1 cellular context compared by ENCODE assay signal in the genomic region with DNA sequence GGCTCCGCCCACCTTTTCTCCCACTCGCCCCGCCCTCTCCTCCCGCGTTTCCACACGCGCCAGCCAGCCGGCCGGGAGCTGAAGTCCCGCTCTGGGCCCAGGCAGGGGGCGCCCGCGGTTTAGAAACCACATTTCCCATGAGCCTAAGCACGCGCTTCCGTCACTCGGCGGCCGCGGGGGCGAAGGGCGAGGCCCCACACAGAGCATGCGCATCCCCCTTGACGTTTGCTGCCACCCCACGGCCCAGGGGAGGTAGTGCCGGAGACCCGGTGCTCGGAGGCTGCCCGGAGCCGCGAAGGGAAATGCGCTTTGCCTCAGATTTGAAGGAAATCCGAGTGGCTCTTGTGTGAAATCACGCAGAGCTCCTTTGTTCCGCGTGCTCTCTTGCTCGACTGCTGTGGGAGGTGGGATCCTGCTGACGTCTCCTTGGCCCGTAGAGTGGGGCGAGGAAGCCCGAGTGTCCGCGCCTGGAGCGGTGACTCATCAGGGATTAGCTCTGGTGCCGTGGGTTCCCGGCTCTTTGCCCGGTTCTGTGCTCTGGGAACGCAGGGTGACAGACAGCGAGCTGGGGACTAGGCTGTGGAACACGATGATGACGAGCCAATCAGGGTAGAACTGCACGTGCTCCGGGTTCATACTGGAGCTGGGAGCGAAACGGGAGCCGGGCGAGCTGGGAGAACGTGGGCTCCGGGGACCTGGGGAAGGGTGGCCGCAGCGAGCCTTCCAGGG.
A peak's percentile ranks its signal among the peaks of the same experiment; 100 is the strongest.
TF ChIP-seq lines count a peak whose summit lies in the region.

No MANE protein-coding gene starts in this region.

TF ChIP-seq in SK-N-SH, 30 proteins besides CTCF, POLR2A, EP300 and RAD21 (continued from another document):
- TF ChIP-seq, protein P1, sequence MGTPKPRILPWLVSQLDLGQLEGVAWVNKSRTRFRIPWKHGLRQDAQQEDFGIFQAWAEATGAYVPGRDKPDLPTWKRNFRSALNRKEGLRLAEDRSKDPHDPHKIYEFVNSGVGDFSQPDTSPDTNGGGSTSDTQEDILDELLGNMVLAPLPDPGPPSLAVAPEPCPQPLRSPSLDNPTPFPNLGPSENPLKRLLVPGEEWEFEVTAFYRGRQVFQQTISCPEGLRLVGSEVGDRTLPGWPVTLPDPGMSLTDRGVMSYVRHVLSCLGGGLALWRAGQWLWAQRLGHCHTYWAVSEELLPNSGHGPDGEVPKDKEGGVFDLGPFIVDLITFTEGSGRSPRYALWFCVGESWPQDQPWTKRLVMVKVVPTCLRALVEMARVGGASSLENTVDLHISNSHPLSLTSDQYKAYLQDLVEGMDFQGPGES (IDR thresholded peaks at IDR 0.05; ENCODE audit: low read depth, low read length) = no peak
- TF ChIP-seq FOXM1 (IDR thresholded peaks at IDR 0.05; ENCODE audit: low read depth) (no peak), RXRA (IDR thresholded peaks at IDR 0.05; ENCODE audit: borderline replicate concordance, low read depth) (no peak), FOSL2 (IDR thresholded peaks at IDR 0.05; ENCODE audit: borderline replicate concordance, low read depth) (peak; percentile 87), RFX5 (IDR thresholded peaks at IDR 0.05; ENCODE audit: low read length) (no peak), TEAD4 (IDR thresholded peaks at IDR 0.05; ENCODE audit: borderline replicate concordance, insufficient read depth) (0 out of 2 replicates have a peak, but pooled peaks have one; percentile 7), SMC3 (IDR thresholded peaks at IDR 0.05; ENCODE audit: low read depth, low read length) (peak; percentile 36; the same call in 1 of the 2 replicates), TCF12 (IDR thresholded peaks at IDR 0.05) (peak; percentile 8; the same call in 1 of the 2 replicates), TAF1 (IDR thresholded peaks at IDR 0.05; ENCODE audit: borderline replicate concordance, low read depth, low read length) (peak; percentile 47; the same call in 1 of the 2 replicates), GATA2 (CRISPR knock-in tag; IDR thresholded peaks at IDR 0.05) (no peak), YY1 (IDR thresholded peaks at IDR 0.05; ENCODE audit: low read depth) (no peak), ELF1 (IDR thresholded peaks at IDR 0.05) (peak; percentile 74; the same call in 1 of the 2 replicates), FOXJ3 (CRISPR knock-in tag; IDR thresholded peaks at IDR 0.05) (no peak), CHD2 (IDR thresholded peaks at IDR 0.05; ENCODE audit: low read length, partially characterized antibody) (peak; percentile 66), EZH2phosphoT487 (IDR thresholded peaks at IDR 0.05; ENCODE audit: borderline replicate concordance, low read depth) (no peak), RCOR1 (IDR thresholded peaks at IDR 0.05; ENCODE audit: low read length) (no peak; the same call in 1 of the 2 replicates), NRF1 (IDR thresholded peaks at IDR 0.05; ENCODE audit: low read depth, low read length) (peak; percentile 91), SIN3A (IDR thresholded peaks at IDR 0.05; ENCODE audit: borderline replicate concordance, low read depth, low read length) (0 out of 2 replicates have a peak, but pooled peaks have one; percentile 54), JUND (IDR thresholded peaks at IDR 0.05) (peak; percentile 71), MXI1 (IDR thresholded peaks at IDR 0.05; ENCODE audit: low read depth, low read length) (peak; percentile 95)
- TF ChIP-seq, protein P2, sequence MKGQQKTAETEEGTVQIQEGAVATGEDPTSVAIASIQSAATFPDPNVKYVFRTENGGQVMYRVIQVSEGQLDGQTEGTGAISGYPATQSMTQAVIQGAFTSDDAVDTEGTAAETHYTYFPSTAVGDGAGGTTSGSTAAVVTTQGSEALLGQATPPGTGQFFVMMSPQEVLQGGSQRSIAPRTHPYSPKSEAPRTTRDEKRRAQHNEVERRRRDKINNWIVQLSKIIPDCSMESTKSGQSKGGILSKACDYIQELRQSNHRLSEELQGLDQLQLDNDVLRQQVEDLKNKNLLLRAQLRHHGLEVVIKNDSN (IDR thresholded peaks at IDR 0.05; ENCODE audit: borderline replicate concordance, low read depth) = peak; percentile 22; the same call in 1 of the 2 replicates
- TF ChIP-seq, protein P3, sequence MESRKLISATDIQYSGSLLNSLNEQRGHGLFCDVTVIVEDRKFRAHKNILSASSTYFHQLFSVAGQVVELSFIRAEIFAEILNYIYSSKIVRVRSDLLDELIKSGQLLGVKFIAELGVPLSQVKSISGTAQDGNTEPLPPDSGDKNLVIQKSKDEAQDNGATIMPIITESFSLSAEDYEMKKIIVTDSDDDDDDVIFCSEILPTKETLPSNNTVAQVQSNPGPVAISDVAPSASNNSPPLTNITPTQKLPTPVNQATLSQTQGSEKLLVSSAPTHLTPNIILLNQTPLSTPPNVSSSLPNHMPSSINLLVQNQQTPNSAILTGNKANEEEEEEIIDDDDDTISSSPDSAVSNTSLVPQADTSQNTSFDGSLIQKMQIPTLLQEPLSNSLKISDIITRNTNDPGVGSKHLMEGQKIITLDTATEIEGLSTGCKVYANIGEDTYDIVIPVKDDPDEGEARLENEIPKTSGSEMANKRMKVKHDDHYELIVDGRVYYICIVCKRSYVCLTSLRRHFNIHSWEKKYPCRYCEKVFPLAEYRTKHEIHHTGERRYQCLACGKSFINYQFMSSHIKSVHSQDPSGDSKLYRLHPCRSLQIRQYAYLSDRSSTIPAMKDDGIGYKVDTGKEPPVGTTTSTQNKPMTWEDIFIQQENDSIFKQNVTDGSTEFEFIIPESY (IDR thresholded peaks at IDR 0.05; ENCODE audit: borderline replicate concordance, low read depth) = no peak; the same call in 1 of the 2 replicates
- TF ChIP-seq, protein P4, sequence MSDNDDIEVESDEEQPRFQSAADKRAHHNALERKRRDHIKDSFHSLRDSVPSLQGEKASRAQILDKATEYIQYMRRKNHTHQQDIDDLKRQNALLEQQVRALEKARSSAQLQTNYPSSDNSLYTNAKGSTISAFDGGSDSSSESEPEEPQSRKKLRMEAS (IDR thresholded peaks at IDR 0.05; ENCODE audit: low read depth) = peak; percentile 94
- TF ChIP-seq, protein P5, sequence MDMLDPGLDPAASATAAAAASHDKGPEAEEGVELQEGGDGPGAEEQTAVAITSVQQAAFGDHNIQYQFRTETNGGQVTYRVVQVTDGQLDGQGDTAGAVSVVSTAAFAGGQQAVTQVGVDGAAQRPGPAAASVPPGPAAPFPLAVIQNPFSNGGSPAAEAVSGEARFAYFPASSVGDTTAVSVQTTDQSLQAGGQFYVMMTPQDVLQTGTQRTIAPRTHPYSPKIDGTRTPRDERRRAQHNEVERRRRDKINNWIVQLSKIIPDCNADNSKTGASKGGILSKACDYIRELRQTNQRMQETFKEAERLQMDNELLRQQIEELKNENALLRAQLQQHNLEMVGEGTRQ (IDR thresholded peaks at IDR 0.05; ENCODE audit: borderline replicate concordance, low read depth, low read length) = peak; percentile 22; the same call in 1 of the 2 replicates
